26 cellular contexts compared by ENCODE assay signal in the genomic region with DNA sequence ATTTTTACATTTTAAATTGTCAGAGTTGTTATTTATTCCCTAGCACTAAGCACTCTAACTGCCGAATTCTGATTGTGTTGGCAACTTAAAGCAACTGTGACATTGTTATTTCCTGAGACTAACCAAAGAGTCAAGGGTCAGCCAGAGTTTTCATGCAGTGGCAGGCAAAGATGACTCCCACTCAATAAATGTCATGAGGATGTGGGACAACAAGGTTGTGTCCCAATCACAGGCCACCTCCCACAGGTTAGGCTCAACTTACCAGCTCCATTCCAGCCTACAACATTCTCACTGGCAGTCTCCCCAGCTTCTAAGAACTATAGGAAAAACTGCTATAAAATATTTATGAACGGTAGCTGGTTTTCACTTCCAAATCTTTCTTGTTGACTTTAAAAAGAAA.
"Had no signal": no experiment of that assay in that cellular context is flagged by ENCODE, and none has a peak within 500 bp of the region (broad histone marks: within the 10 kb centered on the region; RNA-seq: fewer than 3 reads in every experiment).

No MANE protein-coding gene starts in this region.

- H3K4me1 ChIP-seq: left ventricle myocardium inferior, stomach, suprapubic skin, uterus had no signal

- DNase-seq: hypothalamus; immature natural killer cell; kidney; left colon; left ventricle myocardium inferior; mesenchymal stem cell; natural killer cell; ovary; retina; right cardiac atrium; stimulated activated CD4-positive, alpha-beta T cell treated with anti-CD3 and anti-CD28 coated beads, Interleukin-12 subunit alpha, Interleukin-12 subunit beta, amount 100 ng/mL, for 4 hours; stimulated activated CD4-positive, alpha-beta T cell treated with anti-CD3 and anti-CD28 coated beads, Interleukin-15, amount 100 ng/mL, for 24 hours; stimulated activated CD4-positive, alpha-beta T cell treated with anti-CD3 and anti-CD28 coated beads, Interleukin-2, amount 100 ng/mL, for 24 hours; stimulated activated CD4-positive, alpha-beta T cell treated with anti-CD3 and anti-CD28 coated beads, Interleukin-4, amount 100 ng/mL, for 1 hour; stimulated activated naive B cell treated with anti-CD40 and anti-IgM and Interleukin-4, amounts not matched to agents 10 μg/mL and 1 μg/mL and 100 μg/mL, for 72 hours; stimulated activated naive CD8-positive, alpha-beta T cell treated with anti-CD3 and anti-CD28 coated beads, Interleukin-15, Interleukin-2, amounts not matched to agents 100 U/mL and 50 U/mL, for 24 hours; stomach; tibial artery; trophoblast cell; uterus had no signal

- H3K36me3 Mint-ChIP-seq: immature natural killer cell; natural killer cell; stimulated activated naive B cell treated with anti-CD40 and anti-IgM and Interleukin-4, amounts not matched to agents 10 μg/mL and 1 μg/mL and 100 μg/mL, for 72 hours had no signal

- H3K4me1 Mint-ChIP-seq: immature natural killer cell; natural killer cell; stimulated activated naive B cell treated with anti-CD40 and anti-IgM and Interleukin-4, amounts not matched to agents 10 μg/mL and 1 μg/mL and 100 μg/mL, for 72 hours had no signal

- H3K36me3 ChIP-seq: left ventricle myocardium inferior, ovary, stomach, suprapubic skin, thoracic aorta, tibial artery, uterus had no signal

- H3K27ac Mint-ChIP-seq: immature natural killer cell; natural killer cell; progenitor cell of endocrine pancreas; stimulated activated naive B cell treated with anti-CD40 and anti-IgM and Interleukin-4, amounts not matched to agents 10 μg/mL and 1 μg/mL and 100 μg/mL, for 72 hours had no signal

- H3K27me3 Mint-ChIP-seq: progenitor cell of endocrine pancreas had no signal

- H3K9me3 ChIP-seq: left ventricle myocardium inferior, ovary, stomach, suprapubic skin, thoracic aorta, tibial artery, uterus had no signal

- H3K4me3 Mint-ChIP-seq: immature natural killer cell; natural killer cell; stimulated activated naive B cell treated with anti-CD40 and anti-IgM and Interleukin-4, amounts not matched to agents 10 μg/mL and 1 μg/mL and 100 μg/mL, for 72 hours had no signal

- H3K27me3 ChIP-seq: ovary, stomach, suprapubic skin, tibial artery, uterus had no signal

- H3K4me3 ChIP-seq: left ventricle myocardium inferior, lung, ovary, skin epidermis, stomach, suprapubic skin, thoracic aorta, tibial artery, uterus had no signal

- H3K27ac ChIP-seq: left ventricle myocardium inferior, ovary, skin epidermis, stomach, suprapubic skin, thoracic aorta, tibial artery, uterus had no signal

- ATAC-seq: left colon; right cardiac atrium; sciatic nerve; stimulated activated naive B cell treated with anti-CD40 and anti-IgM and Interleukin-4, amounts not matched to agents 10 μg/mL and 1 μg/mL and 100 μg/mL, for 72 hours; stimulated activated naive CD8-positive, alpha-beta T cell treated with anti-CD3 and anti-CD28 coated beads, Interleukin-15, Interleukin-2, amounts not matched to agents 100 U/mL and 50 U/mL, for 24 hours had no signal

- H3K9me3 Mint-ChIP-seq: immature natural killer cell, natural killer cell had no signal
